In genomic region chr15:72851586-72851985, GRCh38 we compare ENCODE assay signal across 16 cellular contexts.
A peak's percentile ranks its signal among the peaks of the same experiment; 100 is the strongest.
DNase-seq lines count a peak whose midpoint lies in the region; TF ChIP-seq lines count a peak whose summit lies in the region.
"Had no signal": no experiment of that assay in that cellular context is flagged by ENCODE, and none has a peak within 500 bp of the region (broad histone marks: within the 10 kb centered on the region; RNA-seq: fewer than 3 reads in every experiment).

No MANE protein-coding gene starts in this region.

- H3K27ac ChIP-seq in WERI-Rb-1 = peak overlapping the region; percentile 29; the same call in 1 of the 2 replicates

- peak; percentile 35 for DNase-seq in NCI-H748 (lab: John Stamatoyannopoulos, UW; ENCODE audit: unreplicated experiment)
- no peak for DNase-seq in NCI-H748 treated with DMSO at 0.1 percent for 48 hours (lab: John Stamatoyannopoulos, UW)
- DNase-seq in NCI-H69 (lab: John Stamatoyannopoulos, UW) = peak; percentile 2
- peak; percentile 59 for DNase-seq in WERI-Rb-1
- no peak for DNase-seq in RPMI8226
- DNase-seq in ecto neural progenitor cell (ENCODE audit: low spot score) = no peak
- DNase-seq: C1 segment of cervical spinal cord; Calu3; CD4-positive, alpha-beta memory T cell; COR-L47; DMS53; DMS79 treated with DMSO at 0.1 percent for 48 hours; GF-D8; GOT3; H7; HCEC 1CT had no signal

- TF ChIP-seq CTCF in WERI-Rb-1 (IDR thresholded peaks at IDR 0.05; ENCODE audit: low read depth, low read length) = 0 out of 2 replicates have a peak, but pooled peaks have one; percentile 27

- H3K9me3 ChIP-seq in WERI-Rb-1 (ENCODE audit: severe bottlenecking) = no peaks in the 10 kb centered on the region

- H3K27me3 ChIP-seq in WERI-Rb-1 (ENCODE audit: insufficient read depth, low read depth, severe bottlenecking) = no peaks in the 10 kb centered on the region

- no peaks in the 10 kb centered on the region for H3K36me3 ChIP-seq in WERI-Rb-1

- no peak overlapping the region for H3K4me3 ChIP-seq in WERI-Rb-1 (ENCODE audit: low read depth, low read length)

Comparison
In these comparisons a context has a peak if more than half of its experiments do, and no peak if none do; other contexts are left out.
1. DNase-seq: peak in NCI-H748 (single experiment), NCI-H69 (single experiment) and WERI-Rb-1 (single experiment); none in NCI-H748 treated with DMSO at 0.1 percent for 48 hours (single experiment), RPMI8226 (single experiment) and ecto neural progenitor cell (single experiment).